ENCODE assay signal across 12 cellular contexts in the genomic region with DNA sequence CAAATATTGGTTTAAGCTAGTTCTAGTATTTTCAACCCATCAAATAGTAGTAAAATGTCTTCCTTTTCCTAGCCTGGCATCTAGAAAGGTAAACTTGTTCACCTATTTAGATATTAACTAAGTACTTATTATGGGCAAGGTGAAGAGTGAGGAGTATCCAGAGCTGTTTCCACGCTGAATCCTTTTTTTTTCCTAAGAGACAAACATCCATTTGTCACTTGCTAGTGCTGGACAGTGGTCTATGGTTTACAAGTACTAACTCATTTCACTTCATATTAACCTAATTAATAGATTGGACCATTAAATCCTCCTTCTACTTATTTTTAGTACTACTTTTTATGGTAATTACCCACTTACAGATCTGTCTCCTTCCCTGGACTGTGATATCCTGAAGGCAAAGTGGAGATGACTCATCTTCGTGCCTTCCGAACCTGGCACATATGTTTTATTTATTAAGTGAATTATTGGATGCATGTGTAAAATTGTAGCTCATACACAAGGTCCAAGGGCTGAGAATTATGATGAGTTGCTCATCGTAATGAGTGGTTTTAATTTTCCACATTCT.
"Had no signal": no experiment of that assay in that cellular context is flagged by ENCODE, and none has a peak within 500 bp of the region (broad histone marks: within the 10 kb centered on the region; RNA-seq: fewer than 3 reads in every experiment).

No MANE protein-coding gene starts in this region.

- DNase-seq: activated CD4-positive, alpha-beta T cell treated with anti-CD3 and anti-CD28 coated beads, Interleukin-2, amount 50 U/mL, for 4 hours; activated CD4-positive, CD25-positive, alpha-beta regulatory T cell treated with anti-CD3 and anti-CD28 coated beads, Interleukin-2, amount 50 U/mL, for 72 hours; activated gamma-delta T cell treated with Interleukin-2 at 50 U/mL for 16 hours; activated naive CD8-positive, alpha-beta T cell treated with anti-CD3 and anti-CD28 coated beads for 36 hours; activated T-cell treated with anti-CD3 and anti-CD28 coated beads, Interleukin-2, amount 50 U/mL, for 1 hour; anterior cingulate cortex; stimulated activated CD4-positive, alpha-beta T cell treated with anti-CD3 and anti-CD28 coated beads, Interleukin-12 subunit alpha, Interleukin-12 subunit beta, amount 100 ng/mL, for 4 hours; stimulated activated naive CD4-positive, alpha-beta T cell treated with Interleukin-2 at 50 U/mL for 16 hours; T-helper 2 cell had no signal

- H3K36me3 Mint-ChIP-seq: activated naive CD8-positive, alpha-beta T cell treated with anti-CD3 and anti-CD28 coated beads for 36 hours; type B pancreatic cell had no signal

- H3K27me3 ChIP-seq: esophagus muscularis mucosa, gastroesophageal sphincter had no signal

- H3K27ac ChIP-seq: esophagus muscularis mucosa, gastroesophageal sphincter had no signal

- H3K9me3 Mint-ChIP-seq: type B pancreatic cell had no signal

- H3K27ac Mint-ChIP-seq: activated naive CD8-positive, alpha-beta T cell treated with anti-CD3 and anti-CD28 coated beads for 36 hours; type B pancreatic cell had no signal

- H3K36me3 ChIP-seq: esophagus muscularis mucosa, gastroesophageal sphincter had no signal

- H3K9me3 ChIP-seq: esophagus muscularis mucosa, gastroesophageal sphincter had no signal

- H3K4me1 Mint-ChIP-seq: activated naive CD8-positive, alpha-beta T cell treated with anti-CD3 and anti-CD28 coated beads for 36 hours had no signal

- H3K4me1 ChIP-seq: esophagus muscularis mucosa, gastroesophageal sphincter had no signal

- H3K4me3 ChIP-seq: esophagus muscularis mucosa, gastroesophageal sphincter had no signal

- H3K4me3 Mint-ChIP-seq: activated naive CD8-positive, alpha-beta T cell treated with anti-CD3 and anti-CD28 coated beads for 36 hours; type B pancreatic cell had no signal

- H3K27me3 Mint-ChIP-seq: activated naive CD8-positive, alpha-beta T cell treated with anti-CD3 and anti-CD28 coated beads for 36 hours; type B pancreatic cell had no signal
